In genomic region chr20:1816384-1817381, GRCh38 we compare ENCODE assay signal across 9 cellular contexts.
DNase-seq lines count a peak whose midpoint lies in the region; ATAC-seq and TF ChIP-seq lines count a peak whose summit lies in the region.
"Had no signal": no experiment of that assay in that cellular context is flagged by ENCODE, and none has a peak within 500 bp of the region (broad histone marks: within the 10 kb centered on the region; RNA-seq: fewer than 3 reads in every experiment).

No MANE protein-coding gene starts in this region.

- ATAC-seq in CD4-positive, alpha-beta T cell (ENCODE audit: poor library complexity): no peak
- ATAC-seq in GM19351 (IDR thresholded peaks at IDR 0.05; ENCODE audit: unreplicated experiment): no peak

- no peak overlapping the region for H3K27ac ChIP-seq in CD4-positive, alpha-beta T cell (ENCODE audit: low read depth, low read length)
- H3K27ac ChIP-seq in endodermal cell (ENCODE audit: low read depth, low read length) (no peak overlapping the region), neutrophil (peak overlapping the region; percentile 98)
- H3K27ac ChIP-seq: PC-9 had no signal

- CTCF ChIA-PET in CD4-positive, alpha-beta T cell (lab: Charles Lee): no interaction called here

- H3K4me1 ChIP-seq in endodermal cell (ENCODE audit: control insufficient read depth, insufficient read depth, low read length) (no peaks in the 10 kb centered on the region), neutrophil (ENCODE audit: control insufficient read depth in 1 of 2, insufficient read depth in 1 of 2, low read depth in 1 of 2, low read length in 1 of 2) (peaks cover 82 to 84% of the 10 kb centered on the region in 2 experiments)

- intact Hi-C loops in CD4-positive, alpha-beta T cell (cut with DNase I, micrococcal nuclease): no loop called here

- no peaks in the 10 kb centered on the region for H3K36me3 ChIP-seq in endodermal cell (ENCODE audit: control insufficient read depth, insufficient read depth, low read length)
- H3K36me3 ChIP-seq in neutrophil: no peaks in the 10 kb centered on the region

- no peak for TF ChIP-seq CTCF in CD4-positive, alpha-beta T cell (IDR thresholded peaks at IDR 0.05)
- TF ChIP-seq CTCF in endodermal cell (conservative IDR thresholded peaks at IDR 0.05) (no peak), neutrophil (IDR thresholded peaks at IDR 0.05) (no peak)

- peaks cover 20% of the 10 kb centered on the region for H3K4me1 Mint-ChIP-seq in CD4-positive, alpha-beta T cell (ENCODE audit: low read depth)
- peaks cover 9% of the 10 kb centered on the region for H3K4me1 Mint-ChIP-seq in endodermal cell

- H3K27ac Mint-ChIP-seq in CD4-positive, alpha-beta T cell: no peak overlapping the region
- no peak overlapping the region for H3K27ac Mint-ChIP-seq in endodermal cell

- H3K27me3 ChIP-seq in CD4-positive, alpha-beta T cell (ENCODE audit: control insufficient read depth, insufficient read depth, low read length): peaks cover 30% of the 10 kb centered on the region
- H3K27me3 ChIP-seq in endodermal cell (ENCODE audit: control insufficient read depth, insufficient read depth, low read length, poor library complexity, severe bottlenecking) (peaks cover 9% of the 10 kb centered on the region), neutrophil (no peaks in the 10 kb centered on the region)

- POLR2A ChIA-PET in CD4-positive, alpha-beta T cell (lab: Charles Lee): no interaction called here

- peaks cover 4% of the 10 kb centered on the region for H3K9me3 Mint-ChIP-seq in CD4-positive, alpha-beta T cell
- H3K9me3 Mint-ChIP-seq in endodermal cell: no peaks in the 10 kb centered on the region

- H3K9me3 ChIP-seq in CD4-positive, alpha-beta T cell (ENCODE audit: control insufficient read depth, low read length): peaks cover 2% of the 10 kb centered on the region
- H3K9me3 ChIP-seq in endodermal cell (ENCODE audit: control insufficient read depth, low read length) (no peaks in the 10 kb centered on the region), neutrophil (no peaks in the 10 kb centered on the region)

- 80 to 92% methylated on average over 9 to 16 of the region's 16 CpGs for WGBS in endodermal cell (ENCODE audit: insufficient coverage in 1 of 2, insufficient read length in 1 of 2), 2 experiments

- peak in 1 of 10 experiments; percentile 3 for DNase-seq in CD4-positive, alpha-beta T cell
- DNase-seq in NCI-H226 (peak; percentile 56), endodermal cell (peak; percentile 36), 8988T (no peak), NCI-H1048 (lab: John Stamatoyannopoulos, UW) (no peak), HPDE6-E6E7 (ENCODE audit: extremely low spot score) (no peak)

- peak overlapping the region; percentile 58 for H3K4me3 Mint-ChIP-seq in CD4-positive, alpha-beta T cell
- no peak overlapping the region for H3K4me3 Mint-ChIP-seq in endodermal cell

- H3K36me3 Mint-ChIP-seq in CD4-positive, alpha-beta T cell (ENCODE audit: low read depth): peaks cover 3% of the 10 kb centered on the region
- H3K36me3 Mint-ChIP-seq in endodermal cell (ENCODE audit: low read depth): no peaks in the 10 kb centered on the region

- H3K27me3 Mint-ChIP-seq in CD4-positive, alpha-beta T cell: peaks cover 74% of the 10 kb centered on the region
- H3K27me3 Mint-ChIP-seq in endodermal cell (ENCODE audit: insufficient read depth): peaks cover 11% of the 10 kb centered on the region

- H3K9ac ChIP-seq in endodermal cell (ENCODE audit: extremely low read depth, low read length, poor library complexity, severe bottlenecking): no peak overlapping the region

- H3K4me3 ChIP-seq in endodermal cell (ENCODE audit: low read length) (no peak overlapping the region), neutrophil (ENCODE audit: low read depth in 1 of 2, low read length in 1 of 2) (peak overlapping the region; percentile 2 to 53)
- H3K4me3 ChIP-seq: PC-9 had no signal

Comparison
In these comparisons a context has a peak if more than half of its experiments do, and no peak if none do; other contexts are left out.
1. DNase-seq: peak in NCI-H226 (single experiment) and endodermal cell (single experiment); none in 8988T (single experiment), NCI-H1048 (single experiment) and HPDE6-E6E7 (single experiment).